ENCODE assay signal across 10 cellular contexts in the genomic region with DNA sequence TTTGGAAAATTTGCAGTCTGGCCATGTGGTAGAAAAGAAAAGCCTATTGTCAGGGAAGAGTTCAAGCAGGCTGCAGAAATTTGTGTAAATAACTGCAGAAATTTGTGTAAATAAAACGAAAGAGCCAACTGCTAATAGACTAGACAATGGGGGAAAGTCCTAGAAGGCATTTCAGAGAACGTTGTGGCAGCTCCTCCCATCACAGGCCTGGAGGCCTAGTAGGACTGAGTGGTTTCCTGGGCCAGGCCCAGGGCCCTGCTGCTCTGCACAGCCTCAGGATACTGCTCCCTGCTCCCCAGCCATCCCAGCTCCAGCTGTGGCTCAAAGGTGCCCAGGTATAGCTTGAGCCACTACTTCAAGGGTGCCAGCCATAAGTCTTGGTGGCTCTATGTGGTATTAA.
"Had no signal": no experiment of that assay in that cellular context is flagged by ENCODE, and none has a peak within 500 bp of the region (broad histone marks: within the 10 kb centered on the region; RNA-seq: fewer than 3 reads in every experiment).

No MANE protein-coding gene starts in this region.

- H3K27me3 ChIP-seq: cardiac muscle cell, suprapubic skin had no signal

- H3K4me3 Mint-ChIP-seq: stimulated activated naive CD8-positive, alpha-beta T cell treated with anti-CD3 and anti-CD28 coated beads, Interleukin-15, Interleukin-2, amounts not matched to agents 100 ng/mL and 50 ng/mL, for 24 hours; type B pancreatic cell had no signal

- H3K9me3 Mint-ChIP-seq: activated naive CD4-positive, alpha-beta T cell treated with anti-CD3 and anti-CD28 coated beads, Interleukin-2, amount 50 U/mL, for 72 hours; stimulated activated naive CD8-positive, alpha-beta T cell treated with anti-CD3 and anti-CD28 coated beads, Interleukin-15, Interleukin-2, amounts not matched to agents 100 ng/mL and 50 ng/mL, for 24 hours; type B pancreatic cell had no signal

- H3K9me3 ChIP-seq: suprapubic skin had no signal

- ATAC-seq: activated naive CD4-positive, alpha-beta T cell treated with anti-CD3 and anti-CD28 coated beads, Interleukin-2, amount 50 U/mL, for 72 hours had no signal

- DNase-seq: activated T-cell treated with anti-CD3 and anti-CD28 coated beads for 4 hours; left colon; nucleus accumbens; stimulated activated CD4-positive, alpha-beta T cell treated with anti-CD3 and anti-CD28 coated beads, Interleukin-15, amount 100 ng/mL, for 24 hours; stimulated activated CD4-positive, alpha-beta T cell treated with anti-CD3 and anti-CD28 coated beads, Interleukin-4, amount 100 ng/mL, for 24 hours had no signal

- H3K4me3 ChIP-seq: cardiac muscle cell, suprapubic skin had no signal

- H3K27ac ChIP-seq: cardiac muscle cell, suprapubic skin had no signal

- H3K27me3 Mint-ChIP-seq: stimulated activated naive CD8-positive, alpha-beta T cell treated with anti-CD3 and anti-CD28 coated beads, Interleukin-15, Interleukin-2, amounts not matched to agents 100 ng/mL and 50 ng/mL, for 24 hours; type B pancreatic cell had no signal

- H3K27ac Mint-ChIP-seq: type B pancreatic cell had no signal
